Comparison of ENCODE assay signal across 13 cellular contexts in genomic region chr15:89869490-89869889, GRCh38. TPM values are rescaled to one million over a fixed set of nuclear protein-coding genes. Genes with fewer than 3 reads are reported as not detected.
DNase-seq lines count a peak whose midpoint lies in the region; TF ChIP-seq lines count a peak whose summit lies in the region.
"Not testable (repeated sequence)": the region's sequence is repeated elsewhere in the genome, so short reads cannot be mapped to it uniquely, and the experiment has no call there.
"Had no signal": no experiment of that assay in that cellular context is flagged by ENCODE, and none has a peak within 500 bp of the region (broad histone marks: within the 10 kb centered on the region; RNA-seq: fewer than 3 reads in every experiment).

No MANE protein-coding gene starts in this region.

- WGBS in thyroid gland, 2 donors, result 39 to 55% methylated on average over 9 of the region's 9 CpGs

- intact Hi-C loops in CD14-positive monocyte (cut with micrococcal nuclease); activated T-helper 1 cell treated with anti-CD3 and anti-CD28 coated beads, Interleukin-12 subunit alpha, Interleukin-12 subunit beta, Interleukin-2, Interleukin-4 antibody, amounts not matched to agents 30 ng/mL and 10 ng/mL and 1 ng/mL, durations not matched to agents 14 hours and 24 hours and 36 hours (cut with micrococcal nuclease); thyroid gland (cut with DNase I): not testable (repeated sequence)

- peaks cover 37 to 64% of the 10 kb centered on the region in 2 donors for H3K36me3 Mint-ChIP-seq in CD14-positive monocyte
- H3K36me3 Mint-ChIP-seq in activated T-helper 1 cell treated with anti-CD3 and anti-CD28 coated beads, Interleukin-12 subunit alpha, Interleukin-12 subunit beta, Interleukin-2, Interleukin-4 antibody, amounts not matched to agents 30 ng/mL and 10 ng/mL and 1 ng/mL, durations not matched to agents 14 hours and 24 hours and 36 hours (ENCODE audit: low read depth), result peaks cover 13% of the 10 kb centered on the region
- peaks cover 18% of the 10 kb centered on the region for H3K36me3 Mint-ChIP-seq in endothelial cell (ENCODE audit: low read depth, unreplicated experiment)
- H3K36me3 Mint-ChIP-seq in progenitor cell of endocrine pancreas (ENCODE audit: insufficient read depth), result peaks cover 28% of the 10 kb centered on the region

- H3K4me3 Mint-ChIP-seq in CD14-positive monocyte; activated T-helper 1 cell treated with anti-CD3 and anti-CD28 coated beads, Interleukin-12 subunit alpha, Interleukin-12 subunit beta, Interleukin-2, Interleukin-4 antibody, amounts not matched to agents 30 ng/mL and 10 ng/mL and 1 ng/mL, durations not matched to agents 14 hours and 24 hours and 36 hours; progenitor cell of endocrine pancreas (ENCODE audit: low read depth): not testable (repeated sequence)
- peak overlapping the region; percentile 83 for H3K4me3 Mint-ChIP-seq in endothelial cell (ENCODE audit: unreplicated experiment)

- not testable (repeated sequence) for H3K4me1 ChIP-seq in HEK293 (ENCODE audit: control insufficient read depth, insufficient read depth, low read length)
- H3K4me1 ChIP-seq in neutrophil (ENCODE audit: control insufficient read depth in 1 of 2, insufficient read depth in 1 of 2, low read depth in 1 of 2, low read length in 1 of 2) (peaks cover 13 to 18% of the 10 kb centered on the region in 2 experiments), thyroid gland (peaks cover 6 to 11% of the 10 kb centered on the region in 2 donors)

- not testable (repeated sequence) for TF ChIP-seq POLR2A in thyroid gland (IDR thresholded peaks at IDR 0.05)

- CTCF ChIA-PET in HEK293 (lab: Yijun Ruan, JAX), result interaction anchor here (0.6 to 0.8 kb wide), 2 partner anchors 108 to 109 kb away, joined by 3 read pairs; no protein-coding TSS in a partner anchor

- not testable (repeated sequence) for H3K27me3 Mint-ChIP-seq in CD14-positive monocyte (ENCODE audit: low read depth in 3 of 3); activated T-helper 1 cell treated with anti-CD3 and anti-CD28 coated beads, Interleukin-12 subunit alpha, Interleukin-12 subunit beta, Interleukin-2, Interleukin-4 antibody, amounts not matched to agents 30 ng/mL and 10 ng/mL and 1 ng/mL, durations not matched to agents 14 hours and 24 hours and 36 hours (ENCODE audit: insufficient read depth); endothelial cell (ENCODE audit: unreplicated experiment); progenitor cell of endocrine pancreas

- H3K9me3 Mint-ChIP-seq in CD14-positive monocyte; activated T-helper 1 cell treated with anti-CD3 and anti-CD28 coated beads, Interleukin-12 subunit alpha, Interleukin-12 subunit beta, Interleukin-2, Interleukin-4 antibody, amounts not matched to agents 30 ng/mL and 10 ng/mL and 1 ng/mL, durations not matched to agents 14 hours and 24 hours and 36 hours; endothelial cell (ENCODE audit: unreplicated experiment); progenitor cell of endocrine pancreas (ENCODE audit: low read depth): not testable (repeated sequence)

- not testable (repeated sequence) for H3K4me3 ChIP-seq in HEK293 (ENCODE audit: low read depth, low read length); WERI-Rb-1 (ENCODE audit: low read depth, low read length); neutrophil (ENCODE audit: low read depth in 1 of 2, low read length in 1 of 2); thyroid gland (replicated peaks in 1 of 3)

- not testable (repeated sequence) for DNase-seq in CD14-positive monocyte (ENCODE audit: low spot score); WERI-Rb-1; activated T-helper 1 cell treated with anti-CD3 and anti-CD28 coated beads, Interleukin-12 subunit alpha, Interleukin-12 subunit beta, Interleukin-2, Interleukin-4 antibody, amounts not matched to agents 30 ng/mL and 10 ng/mL and 1 ng/mL, durations not matched to agents 14 hours and 24 hours and 36 hours (ENCODE audit: low spot score); endothelial cell (ENCODE audit: low spot score); progenitor cell of endocrine pancreas (ENCODE audit: low spot score, unreplicated experiment)
- DNase-seq in thyroid gland, result peak; percentile 41 to 58

- H3K9me3 ChIP-seq in HEK293 (ENCODE audit: control insufficient read depth, insufficient read depth, low read depth, low read length); WERI-Rb-1 (ENCODE audit: severe bottlenecking); neutrophil; thyroid gland: not testable (repeated sequence)

- H3K27me3 ChIP-seq in WERI-Rb-1 (ENCODE audit: insufficient read depth, low read depth, severe bottlenecking); neutrophil; thyroid gland: not testable (repeated sequence)

- H3K27ac ChIP-seq in HEK293 (ENCODE audit: extremely low read depth, low read depth, low read length); thyroid gland: not testable (repeated sequence)
- H3K27ac ChIP-seq in WERI-Rb-1 (peak overlapping the region; percentile 64), neutrophil (peak overlapping the region; percentile 77)

- H3K4me1 Mint-ChIP-seq in CD14-positive monocyte, result peaks cover 13% of the 10 kb centered on the region
- not testable (repeated sequence) for H3K4me1 Mint-ChIP-seq in activated T-helper 1 cell treated with anti-CD3 and anti-CD28 coated beads, Interleukin-12 subunit alpha, Interleukin-12 subunit beta, Interleukin-2, Interleukin-4 antibody, amounts not matched to agents 30 ng/mL and 10 ng/mL and 1 ng/mL, durations not matched to agents 14 hours and 24 hours and 36 hours (ENCODE audit: low read depth); endothelial cell (ENCODE audit: unreplicated experiment); progenitor cell of endocrine pancreas (ENCODE audit: low read depth)

- TF ChIP-seq CTCF in CD14-positive monocyte (IDR thresholded peaks at IDR 0.05); HEK293 (tag by site-specific recombination; IDR thresholded peaks at IDR 0.05); WERI-Rb-1 (IDR thresholded peaks at IDR 0.05; ENCODE audit: low read depth, low read length); endothelial cell (IDR thresholded peaks at IDR 0.05; ENCODE audit: unreplicated experiment); neutrophil (IDR thresholded peaks at IDR 0.05); progenitor cell of endocrine pancreas (IDR thresholded peaks at IDR 0.05; ENCODE audit: unreplicated experiment); thyroid gland (IDR thresholded peaks at IDR 0.05): not testable (repeated sequence)

- POLR2A ChIA-PET in HEK293 (lab: Yijun Ruan, JAX), result not testable (repeated sequence)

- H3K36me3 ChIP-seq in HEK293 (ENCODE audit: control insufficient read depth in 2 of 2, insufficient read depth in 1 of 2, low read length in 2 of 2), result peaks cover 48 to 50% of the 10 kb centered on the region in 2 experiments
- H3K36me3 ChIP-seq in WERI-Rb-1, result peaks cover 18% of the 10 kb centered on the region
- peaks cover 16% of the 10 kb centered on the region for H3K36me3 ChIP-seq in neutrophil
- not testable (repeated sequence) for H3K36me3 ChIP-seq in thyroid gland

- peak overlapping the region in 6 of 7 donors; percentile 23 to 82 (median 60) for H3K27ac Mint-ChIP-seq in CD14-positive monocyte
- H3K27ac Mint-ChIP-seq in activated T-helper 1 cell treated with anti-CD3 and anti-CD28 coated beads, Interleukin-12 subunit alpha, Interleukin-12 subunit beta, Interleukin-2, Interleukin-4 antibody, amounts not matched to agents 30 ng/mL and 10 ng/mL and 1 ng/mL, durations not matched to agents 14 hours and 24 hours and 36 hours, result peak overlapping the region; percentile 6
- H3K27ac Mint-ChIP-seq in endothelial cell (ENCODE audit: unreplicated experiment), result not testable (repeated sequence)
- H3K27ac Mint-ChIP-seq in progenitor cell of endocrine pancreas, result peak overlapping the region; percentile 58

TF ChIP-seq in HEK293, 187 proteins besides CTCF, POLR2A, EP300 and RAD21:
- TF ChIP-seq SCRT1 (tag by site-specific recombination; IDR thresholded peaks at IDR 0.05; ENCODE audit: borderline replicate concordance), result peak; percentile 72; the same call in 1 of the 2 replicates
- TF ChIP-seq SCRT2 (tag by site-specific recombination; IDR thresholded peaks at IDR 0.05), result peak; percentile 70

RNA-seq across cellular contexts. Expression of gene AP3S2, which starts 24.3 kb away (rescaled TPM):
- 10 to 100 TPM; 32.4 to 41.2 TPM for polyA plus RNA-seq in CD14-positive monocyte
- 21.4 and 24.7 TPM in 2 replicates for total RNA-seq in activated T-helper 1 cell treated with anti-CD3 and anti-CD28 coated beads, Interleukin-12 subunit alpha, Interleukin-12 subunit beta, Interleukin-2, Interleukin-4 antibody, amounts not matched to agents 30 ng/mL and 10 ng/mL and 1 ng/mL, durations not matched to agents 14 hours and 24 hours and 36 hours
- total RNA-seq in endothelial cell (ENCODE audit: unreplicated experiment) (23.2 TPM), progenitor cell of endocrine pancreas (29.2 and 30.9 TPM in 2 replicates), thyroid gland (10 to 100 TPM; 59.6 to 98.6 (median 67.6) TPM)

RNA-seq across cellular contexts. Expression of gene ARPIN, which starts 43.3 kb away (rescaled TPM):
- polyA plus RNA-seq in CD14-positive monocyte, result 10 to 100 TPM in 1 of 2 donors, 1 to 10 TPM in 1; 9.7 to 14.0 TPM
- not detected in 2 replicates for total RNA-seq in activated T-helper 1 cell treated with anti-CD3 and anti-CD28 coated beads, Interleukin-12 subunit alpha, Interleukin-12 subunit beta, Interleukin-2, Interleukin-4 antibody, amounts not matched to agents 30 ng/mL and 10 ng/mL and 1 ng/mL, durations not matched to agents 14 hours and 24 hours and 36 hours
- 13.3 TPM for total RNA-seq in endothelial cell (ENCODE audit: unreplicated experiment)
- total RNA-seq in progenitor cell of endocrine pancreas, result 19.6 and 20.4 TPM in 2 replicates
- 10 to 100 TPM; 21.4 to 26.5 (median 24.1) TPM for total RNA-seq in thyroid gland
- total RNA-seq: CD4-positive, alpha-beta T cell; CD4-positive, CD25-positive, alpha-beta regulatory T cell; CD8-positive, alpha-beta T cell had no signal
- polyA plus RNA-seq: CD4-positive, alpha-beta memory T cell; CD4-positive, CD25-positive, alpha-beta regulatory T cell; CD8-positive, alpha-beta memory T cell had no signal

RNA-seq across cellular contexts. Expression of gene ANPEP, which starts 54.8 kb away (rescaled TPM):
- 100 to 1,000 TPM in 1 of 2 donors, 10 to 100 TPM in 1; 58.4 to 108 TPM for polyA plus RNA-seq in CD14-positive monocyte
- 0.44 and 0.67 TPM in 2 replicates for total RNA-seq in activated T-helper 1 cell treated with anti-CD3 and anti-CD28 coated beads, Interleukin-12 subunit alpha, Interleukin-12 subunit beta, Interleukin-2, Interleukin-4 antibody, amounts not matched to agents 30 ng/mL and 10 ng/mL and 1 ng/mL, durations not matched to agents 14 hours and 24 hours and 36 hours
- total RNA-seq in endothelial cell (ENCODE audit: unreplicated experiment) (203 TPM), progenitor cell of endocrine pancreas (1.7 and 1.8 TPM in 2 replicates), thyroid gland (10 to 100 TPM in 1 of 4 donors, 1 to 10 TPM in 3; 7.2 to 11.7 (median 9.4) TPM)
- polyA plus RNA-seq: CD4-positive, alpha-beta memory T cell; CD8-positive, alpha-beta memory T cell had no signal

Comparison
In these comparisons a context has a peak if more than half of its experiments do, and no peak if none do; other contexts are left out.
1. RNA of gene ARPIN, which starts 43.3 kb away (total RNA-seq): 21.4 to 26.5 TPM in thyroid gland, 19.6 to 20.4 TPM in progenitor cell of endocrine pancreas and 13.3 TPM in endothelial cell (single experiment); not detected in activated T-helper 1 cell treated with anti-CD3 and anti-CD28 coated beads, Interleukin-12 subunit alpha, Interleukin-12 subunit beta, Interleukin-2, Interleukin-4 antibody, amounts not matched to agents 30 ng/mL and 10 ng/mL and 1 ng/mL, durations not matched to agents 14 hours and 24 hours and 36 hours; every median in the first group is over 10 times any median in the second.
2. RNA of gene ANPEP, which starts 54.8 kb away (total RNA-seq): 203 TPM in endothelial cell (single experiment); 7.2 to 11.7 TPM in thyroid gland, 1.7 to 1.8 TPM in progenitor cell of endocrine pancreas and 0.44 to 0.67 TPM in activated T-helper 1 cell treated with anti-CD3 and anti-CD28 coated beads, Interleukin-12 subunit alpha, Interleukin-12 subunit beta, Interleukin-2, Interleukin-4 antibody, amounts not matched to agents 30 ng/mL and 10 ng/mL and 1 ng/mL, durations not matched to agents 14 hours and 24 hours and 36 hours; every median in the first group is over 10 times any median in the second.